In genomic region chr5:95057610-95058009, GRCh38 we compare ENCODE assay signal across 15 cellular contexts.
"Had no signal": no experiment of that assay in that cellular context is flagged by ENCODE, and none has a peak within 500 bp of the region (broad histone marks: within the 10 kb centered on the region; RNA-seq: fewer than 3 reads in every experiment).

No MANE protein-coding gene starts in this region.

- H3K4me3 ChIP-seq: cardiac muscle cell, esophagus muscularis mucosa, gastroesophageal sphincter, heart left ventricle, left ventricle myocardium inferior, tibial artery had no signal

- ATAC-seq: gastroesophageal sphincter, heart left ventricle had no signal

- DNase-seq: activated CD4-positive, alpha-beta memory T cell treated with anti-CD3 and anti-CD28 coated beads for 36 hours; activated T-cell treated with anti-CD3 and anti-CD28 coated beads for 4 hours; amygdala; effector CD8-positive, alpha-beta T cell; heart left ventricle; left ventricle myocardium inferior; mammary epithelial cell; occipital lobe; stimulated activated naive CD4-positive, alpha-beta T cell treated with Interleukin-2 at 50 U/mL for 16 hours; substantia nigra; T1000; tibial artery had no signal
